Comparison of ENCODE assay signal across 8 cellular contexts in genomic region chr3:72887723-72888545, GRCh38. TPM values are rescaled to one million over a fixed set of nuclear protein-coding genes. Genes with fewer than 3 reads are reported as not detected.
DNase-seq lines count a peak whose midpoint lies in the region; ATAC-seq and TF ChIP-seq lines count a peak whose summit lies in the region.

A gene with protein sequence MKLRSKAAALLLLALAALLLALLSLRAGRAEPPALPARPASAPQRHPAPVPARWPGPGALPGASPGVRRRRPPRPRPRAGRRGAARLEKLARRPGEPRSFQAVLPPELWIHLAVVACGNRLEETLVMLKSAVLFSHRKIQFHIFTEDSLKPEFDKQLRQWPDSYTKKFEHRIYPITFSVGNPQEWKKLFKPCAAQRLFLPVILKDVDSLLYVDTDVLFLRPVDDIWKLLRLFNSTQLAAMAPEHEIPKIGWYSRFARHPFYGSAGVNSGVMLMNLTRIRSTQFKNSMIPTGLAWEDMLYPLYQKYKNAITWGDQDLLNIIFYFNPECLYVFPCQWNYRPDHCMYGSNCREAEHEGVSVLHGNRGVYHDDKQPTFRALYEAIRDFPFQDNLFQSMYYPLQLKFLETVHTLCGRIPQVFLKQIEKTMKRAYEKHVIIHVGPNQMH (plus strand): TSS chr3:72888046. CDS start chr3:72888234, 188 bp downstream.

- peak; percentile 75 for ATAC-seq in HG02852 (IDR thresholded peaks at IDR 0.05; ENCODE audit: unreplicated experiment)

- DNase-seq in GM06990 (ENCODE audit: extremely low read depth, insufficient read length): peak; percentile 47
- peak; percentile 44 for DNase-seq in NCI-H510A treated with DMSO at 0.1 percent for 48 hours (lab: John Stamatoyannopoulos, UW)
- DNase-seq in activated CD8-positive, alpha-beta memory T cell treated with anti-CD3 and anti-CD28 coated beads, Interleukin-2, amount 50 U/mL, for 48 hours: peak; percentile 67
- DNase-seq in fibroblast of mammary gland (ENCODE audit: low read depth): peak; percentile 66
- peak; percentile 84 for DNase-seq in myocyte (ENCODE audit: low read depth)
- DNase-seq in superior temporal gyrus (ENCODE audit: extremely low spot score): peak; percentile 78
- no peak for DNase-seq in NCI-H2107 (lab: John Stamatoyannopoulos, UW)

- TF ChIP-seq CTCF in GM06990 (IDR thresholded peaks at IDR 0.05; ENCODE audit: insufficient read depth, low read length, poor library complexity, severe bottlenecking): no peak
- TF ChIP-seq CTCF in fibroblast of mammary gland (conservative IDR thresholded peaks at IDR 0.05; ENCODE audit: control insufficient read depth, insufficient read depth, low read depth, low read length): no peak

- no peaks in the 10 kb centered on the region for H3K36me3 ChIP-seq in GM06990 (ENCODE audit: control insufficient read depth, insufficient read depth, low read length)

- peaks cover 4% of the 10 kb centered on the region for H3K27me3 ChIP-seq in GM06990 (replicated peaks; ENCODE audit: control insufficient read depth, insufficient read depth, low read length)

- H3K4me3 ChIP-seq in GM06990 (replicated peaks; ENCODE audit: low read depth, low read length) (peak within 1 kb of the TSS; percentile 49), fibroblast of mammary gland (ENCODE audit: control insufficient read depth, low read depth, low read length) (peak within 1 kb of the TSS; percentile 69)

RNA-seq across cellular contexts. Expression of the gene that starts here (rescaled TPM):
- 59.7 and 66.4 TPM in 2 replicates for total RNA-seq in myocyte
- polyA plus RNA-seq in myocyte (2012): 46.1 TPM
